Comparison of ENCODE assay signal across 8 cellular contexts in genomic region chr6:11093591-11094410, GRCh38.
DNase-seq lines count a peak whose midpoint lies in the region; ATAC-seq lines count a peak whose summit lies in the region.

TSS of gene SMIM13 (plus strand) at chr6:11093834. CDS start at chr6:11094314, 480 bp downstream.

- peak within 1 kb of the TSS; percentile 96 for H3K27ac Mint-ChIP-seq in central memory CD8-positive, alpha-beta T cell (ENCODE audit: low read depth)

- ATAC-seq in GM19035 (IDR thresholded peaks at IDR 0.05; ENCODE audit: unreplicated experiment), result peak; percentile 91
- ATAC-seq in HG03354 (IDR thresholded peaks at IDR 0.05; ENCODE audit: poor library complexity, severe bottlenecking, unreplicated experiment), result peak; percentile 93
- peak; percentile 92 for ATAC-seq in central memory CD8-positive, alpha-beta T cell (replicated peaks; ENCODE audit: extremely low read depth, poor library complexity, severe bottlenecking)

- no peaks in the 10 kb centered on the region for H3K9me3 Mint-ChIP-seq in central memory CD8-positive, alpha-beta T cell

- peaks cover 43% of the 10 kb centered on the region for H3K4me1 Mint-ChIP-seq in central memory CD8-positive, alpha-beta T cell

- peak within 1 kb of the TSS; percentile 96 for H3K4me3 Mint-ChIP-seq in central memory CD8-positive, alpha-beta T cell

- H3K27me3 Mint-ChIP-seq in central memory CD8-positive, alpha-beta T cell, result no peaks in the 10 kb centered on the region

- peak; percentile 99 for DNase-seq in AML-193 (lab: John Stamatoyannopoulos, UW)
- DNase-seq in NCI-H446 (lab: John Stamatoyannopoulos, UW), result peak; percentile 85 to 96
- peak; percentile 90 for DNase-seq in activated CD4-positive, CD25-positive, alpha-beta regulatory T cell treated with anti-CD3 and anti-CD28 coated beads, Interleukin-2, amount 50 U/mL, for 16 hours (ENCODE audit: low read depth, low spot score)
- peak; percentile 89 to 93 for DNase-seq in central memory CD8-positive, alpha-beta T cell (ENCODE audit: low spot score in 2 of 2)
- peak; percentile 99 for DNase-seq in iris pigment epithelial cell (ENCODE audit: low read depth)
- peak; percentile 93 for DNase-seq in stimulated activated CD4-positive, alpha-beta T cell treated with anti-CD3 and anti-CD28 coated beads, Interleukin-12 subunit alpha, Interleukin-12 subunit beta, amount 100 ng/mL, for 4 hours

- peaks cover 6% of the 10 kb centered on the region for H3K36me3 Mint-ChIP-seq in central memory CD8-positive, alpha-beta T cell (ENCODE audit: insufficient read depth)

Comparison
In these comparisons a context has a peak if more than half of its experiments do, and no peak if none do; other contexts are left out.
1. Peak in every context shown above with its lines: DNase-seq and ATAC-seq.